Comparison of ENCODE assay signal across 10 cellular contexts in the genomic region with DNA sequence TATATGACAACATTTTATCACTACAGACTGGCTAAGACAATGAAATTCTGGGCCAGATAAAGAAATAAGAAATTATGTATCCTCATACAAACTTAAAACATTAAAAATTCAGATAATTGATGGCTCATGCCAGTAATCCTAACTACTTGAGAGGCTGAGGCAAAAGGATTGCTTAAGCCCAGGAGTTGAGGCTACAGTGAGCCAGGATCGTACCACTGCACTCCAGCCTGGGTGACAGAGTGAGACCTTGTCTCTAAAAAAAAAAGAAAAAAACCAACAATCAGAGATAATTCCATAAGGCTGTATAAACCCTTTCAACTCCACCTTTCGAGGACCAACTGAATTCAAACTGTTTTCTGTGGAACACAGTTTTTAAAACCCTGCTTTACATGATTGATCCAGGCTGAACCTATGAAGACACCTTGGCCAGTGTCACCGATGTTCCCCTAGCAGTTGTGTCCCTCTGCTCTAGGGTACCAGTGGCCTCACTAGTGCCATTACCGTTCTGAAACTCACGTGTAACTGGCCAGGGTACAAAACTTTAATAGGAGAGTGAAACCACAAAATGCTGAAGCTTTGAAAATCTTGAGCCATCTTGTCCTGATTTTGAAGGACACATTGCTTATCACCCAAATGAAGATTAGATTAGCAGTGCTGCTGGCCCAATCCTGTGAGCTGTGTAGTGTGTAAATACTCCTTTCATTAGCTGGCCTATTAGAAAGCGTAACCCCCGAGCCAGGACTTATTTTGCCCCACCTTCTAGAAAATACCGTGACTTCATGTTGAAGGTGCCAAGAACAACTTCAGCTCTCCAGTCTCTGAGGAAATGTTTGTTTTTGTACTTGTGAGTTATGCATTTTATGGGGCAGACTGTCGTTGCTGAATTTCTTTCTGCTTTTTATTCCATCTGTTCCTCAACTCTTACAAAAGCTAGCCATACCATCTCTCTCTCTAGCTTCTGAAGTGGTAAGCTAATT.
DNase-seq lines count a peak whose midpoint lies in the region; ATAC-seq and TF ChIP-seq lines count a peak whose summit lies in the region.
"Had no signal": no experiment of that assay in that cellular context is flagged by ENCODE, and none has a peak within 500 bp of the region (broad histone marks: within the 10 kb centered on the region; RNA-seq: fewer than 3 reads in every experiment).

No MANE protein-coding gene starts in this region.

- no peaks in the 10 kb centered on the region for H3F3A ChIP-seq in neural cell (ENCODE audit: insufficient read depth, low read length, poor library complexity, severe bottlenecking)

- peak overlapping the region; percentile 2 for H3K9ac ChIP-seq in neural cell (ENCODE audit: low read length)

- no peak overlapping the region for H2AFZ ChIP-seq in neural cell (ENCODE audit: low read depth, low read length)

- H3K27me3 ChIP-seq in neural cell (ENCODE audit: insufficient read depth, low read depth, low read length) = no peaks in the 10 kb centered on the region
- H3K27me3 ChIP-seq in uterus = no peaks in the 10 kb centered on the region
- H3K27me3 ChIP-seq in spleen (replicated peaks in 1 of 7) = peaks cover 0 to 10% (median 0%) of the 10 kb centered on the region in 7 donors

- TF ChIP-seq RAD21 in neural cell (conservative IDR thresholded peaks at IDR 0.05) = no peak

- DNase-seq in fibroblast of gingiva (ENCODE audit: low read depth) = peak; percentile 78
- peak in 1 of 2 donors; percentile 41 for DNase-seq in uterus
- DNase-seq in stimulated activated naive CD4-positive, alpha-beta T cell treated with Interleukin-2 at 50 U/mL for 16 hours (lab: John Stamatoyannopoulos, UW) = no peak
- no peak for DNase-seq in spleen
- DNase-seq: activated CD8-positive, alpha-beta T cell treated with anti-CD3 and anti-CD28 coated beads, Interleukin-2, amount 10 ng/mL, durations not matched to agents 7 days and 5 days; NCI-H2107; stimulated activated naive CD8-positive, alpha-beta T cell treated with anti-CD3 and anti-CD28 coated beads, Interleukin-15, amount 100 ng/mL, for 72 hours had no signal

- no peaks in the 10 kb centered on the region for H3K4me1 ChIP-seq in uterus
- H3K4me1 ChIP-seq in spleen = peaks cover 0 to 14% (median 6%) of the 10 kb centered on the region in 6 donors

- H3K36me3 ChIP-seq in neural cell (ENCODE audit: insufficient read depth, low read length) = no peaks in the 10 kb centered on the region
- H3K36me3 ChIP-seq in uterus = no peaks in the 10 kb centered on the region
- no peaks in the 10 kb centered on the region for H3K36me3 ChIP-seq in spleen

- H3K9me2 ChIP-seq in neural cell (ENCODE audit: insufficient read depth, low read length) = no peaks in the 10 kb centered on the region

- H3K4me3 ChIP-seq in neural cell (ENCODE audit: low read length) (no peak overlapping the region), uterus (no peak overlapping the region), spleen (no peak overlapping the region)

- H3K27ac ChIP-seq in VCaP (peak overlapping the region; percentile 31), neural cell (ENCODE audit: low read length) (no peak overlapping the region), uterus (peak overlapping the region; percentile 30 to 73), spleen (no peak overlapping the region)

- TF ChIP-seq POLR2A in uterus (IDR thresholded peaks at IDR 0.05) (no peak), spleen (IDR thresholded peaks at IDR 0.05) (no peak)

- TF ChIP-seq CTCF in VCaP (conservative IDR thresholded peaks at IDR 0.05) (no peak), neural cell (IDR thresholded peaks at IDR 0.05; ENCODE audit: poor library complexity, severe bottlenecking) (no peak), uterus (IDR thresholded peaks at IDR 0.05) (no peak), spleen (IDR thresholded peaks at IDR 0.05 in 8 of 11, conservative IDR thresholded peaks at IDR 0.05 in 3 of 11) (no peak)

- H3K79me2 ChIP-seq in neural cell (replicated peaks; ENCODE audit: insufficient read depth, low read length) = no peaks in the 10 kb centered on the region

- intact Hi-C loops in uterus (cut with DNase I; ENCODE audit: low total_unique reads) (no loop called here), spleen (cut with DNase I; ENCODE audit: low total_unique reads) (no loop called here)

- H4K20me1 ChIP-seq in neural cell (ENCODE audit: insufficient read depth) = no peaks in the 10 kb centered on the region

- H3K9me3 ChIP-seq in neural cell (ENCODE audit: low read length) = no peaks in the 10 kb centered on the region
- no peaks in the 10 kb centered on the region for H3K9me3 ChIP-seq in uterus
- no peaks in the 10 kb centered on the region for H3K9me3 ChIP-seq in spleen

- TF ChIP-seq EP300 in neural cell (conservative IDR thresholded peaks at IDR 0.05; ENCODE audit: poor library complexity, severe bottlenecking) = no peak

- 64 to 84% (median 75%) methylated on average over 9 of the region's 9 CpGs for WGBS in spleen, 5 donors

- ATAC-seq in HG03159 (IDR thresholded peaks at IDR 0.05; ENCODE audit: unreplicated experiment) = no peak
- ATAC-seq: activated CD8-positive, alpha-beta T cell treated with anti-CD3 and anti-CD28 coated beads, Interleukin-2, amount 10 ng/mL, durations not matched to agents 7 days and 5 days; stimulated activated naive CD8-positive, alpha-beta T cell treated with anti-CD3 and anti-CD28 coated beads, Interleukin-15, amount 100 ng/mL, for 72 hours had no signal

- no peak overlapping the region for H3K4me2 ChIP-seq in neural cell (ENCODE audit: low read length)

TF ChIP-seq in neural cell, 6 proteins besides CTCF, POLR2A, EP300 and RAD21:
- TF ChIP-seq EZH2 (IDR thresholded peaks at IDR 0.05; ENCODE audit: borderline replicate concordance, insufficient read depth, low read length, poor library complexity, severe bottlenecking) = no peak
- TF ChIP-seq SMC3 (conservative IDR thresholded peaks at IDR 0.05; ENCODE audit: poor library complexity) = no peak
- no peak for TF ChIP-seq REST (IDR thresholded peaks at IDR 0.05; ENCODE audit: borderline replicate concordance)
- no peak for TF ChIP-seq MXI1 (conservative IDR thresholded peaks at IDR 0.05; ENCODE audit: poor library complexity, severe bottlenecking)
- TF ChIP-seq POLR2AphosphoS5 (IDR thresholded peaks at IDR 0.05) = no peak
- TF ChIP-seq TAF1 (IDR thresholded peaks at IDR 0.05; ENCODE audit: low read depth) = no peak

Comparison
In these comparisons a context has a peak if more than half of its experiments do, and no peak if none do; other contexts are left out.
1. H3K27ac ChIP-seq: peak in VCaP (single experiment) and uterus (2 of 2); none in neural cell (single experiment) and spleen (0 of 8).